ENCODE assay signal across 15 cellular contexts in the genomic region with DNA sequence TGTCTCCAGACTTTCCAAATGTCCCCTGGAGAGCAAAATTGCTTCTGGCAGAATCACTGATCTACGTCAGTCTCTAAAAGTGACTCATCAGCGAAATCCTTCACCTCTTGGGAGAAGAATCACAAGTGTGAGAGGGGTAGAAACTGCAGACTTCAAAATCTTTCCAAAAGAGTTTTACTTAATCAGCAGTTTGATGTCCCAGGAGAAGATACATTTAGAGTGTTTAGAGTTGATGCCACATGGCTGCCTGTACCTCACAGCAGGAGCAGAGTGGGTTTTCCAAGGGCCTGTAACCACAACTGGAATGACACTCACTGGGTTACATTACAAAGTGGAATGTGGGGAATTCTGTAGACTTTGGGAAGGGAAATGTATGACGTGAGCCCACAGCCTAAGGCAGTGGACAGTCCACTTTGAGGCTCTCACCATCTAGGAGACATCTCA. TPM values are rescaled to one million over a fixed set of nuclear protein-coding genes. Genes with fewer than 3 reads are reported as not detected.
DNase-seq lines count a peak whose midpoint lies in the region; ATAC-seq, FAIRE-seq and TF ChIP-seq lines count a peak whose summit lies in the region.
"Had no signal": no experiment of that assay in that cellular context is flagged by ENCODE, and none has a peak within 500 bp of the region (broad histone marks: within the 10 kb centered on the region; RNA-seq: fewer than 3 reads in every experiment).

No MANE protein-coding gene starts in this region.

- TF ChIP-seq CTCF in bronchial epithelial cell (IDR thresholded peaks at IDR 0.05; ENCODE audit: insufficient read depth, low read length, severe bottlenecking): no peak

- H3K4me3 ChIP-seq in bronchial epithelial cell (ENCODE audit: low read depth, low read length): no peak overlapping the region
- H3K4me3 ChIP-seq: adrenal gland, SJSA1 had no signal

- in situ Hi-C loops in KBM-7 (cut with MboI; ENCODE audit: low pct_unique_long_range_greater_than_20kb, low sequenced_read_pairs): no loop called here

- H3K36me3 ChIP-seq in bronchial epithelial cell (ENCODE audit: control insufficient read depth, insufficient read depth, low read length): no peaks in the 10 kb centered on the region
- H3K36me3 ChIP-seq: adrenal gland, SJSA1 had no signal

- DNase-seq in GM04503 (ENCODE audit: low read depth) (peak; percentile 11), NCI-H460 (ENCODE audit: extremely low read depth, low read depth) (peak; percentile 20), bronchial epithelial cell (ENCODE audit: low read depth) (peak; percentile 12), mesenteric fat pad (ENCODE audit: low spot score) (peak; percentile 12), KBM-7 (no peak)
- DNase-seq in effector CD8-positive, alpha-beta T cell (lab: John Stamatoyannopoulos, UW): no peak
- DNase-seq: activated CD4-positive, alpha-beta T cell treated with anti-CD3 and anti-CD28 coated beads, Interleukin-2, amount 50 U/mL, for 1 hour; hippocampal formation; NCI-H2107 had no signal

- ATAC-seq in GM19351 (IDR thresholded peaks at IDR 0.05; ENCODE audit: unreplicated experiment) (no peak), GM18867 (IDR thresholded peaks at IDR 0.05; ENCODE audit: unreplicated experiment) (no peak)

- no peaks in the 10 kb centered on the region for H3K27me3 ChIP-seq in bronchial epithelial cell (ENCODE audit: control insufficient read depth, insufficient read depth, low read length)

- no peak for FAIRE-seq in bronchial epithelial cell (lab: Jason Lieb, UNC)
- FAIRE-seq: colon had no signal

RNA-seq across cellular contexts. Expression of a gene that starts 6.2 kb away (rescaled TPM):
- total RNA-seq in NCI-H460 (2014; rRNA removed; shearing (Covaris generic)): not detected in 2 replicates
- polyA plus RNA-seq in NCI-H460 (2014; cell fraction: nucleus; rRNA removed): not detected in 2 replicates
- 11.6 and 40.6 TPM in 2 replicates for total RNA-seq in bronchial epithelial cell
- 0.35 TPM for total RNA-seq in mesenteric fat pad
- total RNA-seq: activated T-helper 1 cell treated with anti-CD3 and anti-CD28 coated beads, Interleukin-12 subunit alpha, Interleukin-12 subunit beta, Interleukin-2, Interleukin-4 antibody, amounts not matched to agents 30 ng/mL and 10 ng/mL and 1 ng/mL, durations not matched to agents 14 hours and 24 hours and 36 hours; SJSA1 had no signal

RNA-seq across cellular contexts. Expression of a gene that starts 14.2 kb away (rescaled TPM):
- not detected in 2 replicates for total RNA-seq in NCI-H460 (2014; rRNA removed; shearing (Covaris generic))
- polyA plus RNA-seq in NCI-H460 (2014; cell fraction: nucleus; rRNA removed): not detected in 2 replicates
- total RNA-seq in bronchial epithelial cell (0.79 and 7.3 TPM in 2 replicates), mesenteric fat pad (not detected)
- total RNA-seq: activated T-helper 1 cell treated with anti-CD3 and anti-CD28 coated beads, Interleukin-12 subunit alpha, Interleukin-12 subunit beta, Interleukin-2, Interleukin-4 antibody, amounts not matched to agents 30 ng/mL and 10 ng/mL and 1 ng/mL, durations not matched to agents 14 hours and 24 hours and 36 hours; SJSA1 had no signal

RNA-seq across cellular contexts. Expression of a gene that starts 53.1 kb away (rescaled TPM):
- not detected in 2 replicates for total RNA-seq in NCI-H460 (2014; rRNA removed; shearing (Covaris generic))
- not detected in 2 replicates for polyA plus RNA-seq in NCI-H460 (2014; cell fraction: nucleus; rRNA removed)
- total RNA-seq in bronchial epithelial cell (13.7 and 41.6 TPM in 2 replicates), mesenteric fat pad (0.22 TPM)
- total RNA-seq: activated T-helper 1 cell treated with anti-CD3 and anti-CD28 coated beads, Interleukin-12 subunit alpha, Interleukin-12 subunit beta, Interleukin-2, Interleukin-4 antibody, amounts not matched to agents 30 ng/mL and 10 ng/mL and 1 ng/mL, durations not matched to agents 14 hours and 24 hours and 36 hours; SJSA1 had no signal

Comparison
In these comparisons a context has a peak if more than half of its experiments do, and no peak if none do; other contexts are left out.
1. DNase-seq: peak in GM04503 (single experiment), NCI-H460 (single experiment), bronchial epithelial cell (single experiment) and mesenteric fat pad (single experiment); none in effector CD8-positive, alpha-beta T cell (single experiment) and KBM-7 (single experiment).
2. RNA of a gene that starts 53.1 kb away (total RNA-seq): 13.7 to 41.6 TPM in bronchial epithelial cell; 0.22 TPM in mesenteric fat pad (single experiment) and not detected in NCI-H460; every median in the first group is over 10 times any median in the second.